Comparison of ENCODE assay signal across 28 cellular contexts in genomic region chr14:57939084-57939483, GRCh38.
"Had no signal": no experiment of that assay in that cellular context is flagged by ENCODE, and none has a peak within 500 bp of the region (broad histone marks: within the 10 kb centered on the region; RNA-seq: fewer than 3 reads in every experiment).

No MANE protein-coding gene starts in this region.

- H3K36me3 ChIP-seq: left lung, lower lobe of right lung, ovary, prostate gland, sigmoid colon, spleen, suprapubic skin, thoracic aorta, tibial artery, uterus had no signal

- H3K27me3 Mint-ChIP-seq: stimulated activated naive CD8-positive, alpha-beta T cell treated with anti-CD3 and anti-CD28 coated beads, Interleukin-15, Interleukin-2, amounts not matched to agents 100 ng/mL and 50 ng/mL, for 24 hours had no signal

- DNase-seq: hypothalamus; immature natural killer cell; kidney; left colon; left lung; lower lobe of right lung; mammary epithelial cell; mesenchymal stem cell; naive thymus-derived CD8-positive, alpha-beta T cell; ovary; posterior cingulate gyrus; retina; right cardiac atrium; sigmoid colon; small intestine; spleen; stimulated activated CD4-positive, alpha-beta T cell treated with anti-CD3 and anti-CD28 coated beads, Interleukin-4, amount 100 ng/mL, for 24 hours; stimulated activated naive CD4-positive, alpha-beta T cell; tibial artery; uterus had no signal

- H3K4me3 Mint-ChIP-seq: immature natural killer cell; naive thymus-derived CD8-positive, alpha-beta T cell; nephron; stimulated activated effector memory CD8-positive, alpha-beta T cell treated with anti-CD3 and anti-CD28 coated beads, Interleukin-12 subunit alpha, Interleukin-12 subunit beta, amount 100 ng/mL, for 72 hours; stimulated activated naive CD8-positive, alpha-beta T cell treated with anti-CD3 and anti-CD28 coated beads, Interleukin-15, Interleukin-2, amounts not matched to agents 100 ng/mL and 50 ng/mL, for 24 hours; type B pancreatic cell had no signal

- H3K36me3 Mint-ChIP-seq: immature natural killer cell; naive thymus-derived CD8-positive, alpha-beta T cell; stimulated activated effector memory CD8-positive, alpha-beta T cell treated with anti-CD3 and anti-CD28 coated beads, Interleukin-12 subunit alpha, Interleukin-12 subunit beta, amount 100 ng/mL, for 72 hours; type B pancreatic cell had no signal

- H3K9me3 ChIP-seq: left lung, lower lobe of right lung, ovary, prostate gland, sigmoid colon, spleen, suprapubic skin, thoracic aorta, tibial artery, uterus had no signal

- H3K9me3 Mint-ChIP-seq: nephron; stimulated activated naive CD8-positive, alpha-beta T cell treated with anti-CD3 and anti-CD28 coated beads, Interleukin-15, Interleukin-2, amounts not matched to agents 100 ng/mL and 50 ng/mL, for 24 hours; type B pancreatic cell had no signal

- H3K27me3 ChIP-seq: left lung, ovary, sigmoid colon, spleen, suprapubic skin, tibial artery, uterus had no signal

- H3K27ac ChIP-seq: left lung, lower lobe of right lung, ovary, prostate gland, sigmoid colon, spleen, suprapubic skin, thoracic aorta, tibial artery, uterus had no signal

- H3K4me3 ChIP-seq: left lung, lower lobe of right lung, ovary, prostate gland, sigmoid colon, spleen, suprapubic skin, thoracic aorta, tibial artery, uterus had no signal

- H3K4me1 ChIP-seq: left lung, lower lobe of right lung, prostate gland, sigmoid colon, spleen, suprapubic skin, tibial artery, uterus had no signal

- H3K4me1 Mint-ChIP-seq: immature natural killer cell; naive thymus-derived CD8-positive, alpha-beta T cell; stimulated activated effector memory CD8-positive, alpha-beta T cell treated with anti-CD3 and anti-CD28 coated beads, Interleukin-12 subunit alpha, Interleukin-12 subunit beta, amount 100 ng/mL, for 72 hours had no signal

- ATAC-seq: left colon; left lung; lower lobe of right lung; naive thymus-derived CD8-positive, alpha-beta T cell; stimulated activated effector memory CD8-positive, alpha-beta T cell treated with anti-CD3 and anti-CD28 coated beads, Interleukin-12 subunit alpha, Interleukin-12 subunit beta, amount 100 ng/mL, for 72 hours had no signal

- FAIRE-seq: islet of Langerhans, kidney, small intestine had no signal

- H3K27ac Mint-ChIP-seq: immature natural killer cell; naive thymus-derived CD8-positive, alpha-beta T cell; nephron; stimulated activated effector memory CD8-positive, alpha-beta T cell treated with anti-CD3 and anti-CD28 coated beads, Interleukin-12 subunit alpha, Interleukin-12 subunit beta, amount 100 ng/mL, for 72 hours; stimulated activated naive CD8-positive, alpha-beta T cell treated with anti-CD3 and anti-CD28 coated beads, Interleukin-15, Interleukin-2, amounts not matched to agents 100 ng/mL and 50 ng/mL, for 24 hours; type B pancreatic cell had no signal
